In genomic region chr12:13046914-13047472, GRCh38 we compare ENCODE assay signal across 19 cellular contexts. TPM values are rescaled to one million over a fixed set of nuclear protein-coding genes. Genes with fewer than 3 reads are reported as not detected.
DNase-seq lines count a peak whose midpoint lies in the region; ATAC-seq and TF ChIP-seq lines count a peak whose summit lies in the region.
"Had no signal": no experiment of that assay in that cellular context is flagged by ENCODE, and none has a peak within 500 bp of the region (broad histone marks: within the 10 kb centered on the region; RNA-seq: fewer than 3 reads in every experiment).

No MANE protein-coding gene starts in this region.

- ATAC-seq in activated CD4-positive, alpha-beta T cell treated with anti-CD3 and anti-CD28 coated beads for 36 hours = peak; percentile 86
- ATAC-seq in GM21447 (IDR thresholded peaks at IDR 0.05; ENCODE audit: unreplicated experiment) (peak; percentile 57), HG03565 (IDR thresholded peaks at IDR 0.05; ENCODE audit: unreplicated experiment) (peak; percentile 42), natural killer cell (no peak)
- ATAC-seq: effector memory CD8-positive, alpha-beta T cell had no signal

- no peak for DNase-seq in activated CD4-positive, alpha-beta T cell treated with anti-CD3 and anti-CD28 coated beads for 36 hours
- no peak for DNase-seq in activated CD4-positive, alpha-beta T cell treated with anti-CD3 and anti-CD28 coated beads, Interleukin-2, amount 50 U/mL, for 48 hours
- peak; percentile 17 for DNase-seq in renal cortical epithelial cell (ENCODE audit: low read depth)
- no peak for DNase-seq in natural killer cell
- no peak for DNase-seq in DMS79 (lab: John Stamatoyannopoulos, UW)
- no peak for DNase-seq in activated T-helper 2 cell treated with anti-CD3 and anti-CD28 coated beads, Interferon-gamma antibody, Interleukin-2, Interleukin-4, amounts not matched to agents 10 μg/mL and 5 μg/mL and 100 μg/mL, durations not matched to agents 14 hours and 24 hours and 36 hours (ENCODE audit: low spot score)
- DNase-seq: CD4-positive, alpha-beta memory T cell; DND-41; effector memory CD8-positive, alpha-beta T cell; GM23248; KBM-7; Right ventricle myocardium superior; stimulated activated CD4-positive, alpha-beta T cell treated with anti-CD3 and anti-CD28 coated beads, Interleukin-12 subunit alpha, Interleukin-12 subunit beta, amount 100 ng/mL, for 4 hours had no signal

- POLR2A ChIA-PET in activated CD4-positive, alpha-beta T cell treated with anti-CD3 and anti-CD28 coated beads for 36 hours (lab: Charles Lee) = interaction anchor here (0.5 to 1.0 kb wide), 4 partner anchors 55 to 736 kb away, joined by 3 to 7 read pairs (median 4); partner anchors contain the start of gene EMP1

- CTCF ChIA-PET in activated CD4-positive, alpha-beta T cell treated with anti-CD3 and anti-CD28 coated beads for 36 hours (lab: Charles Lee) = interaction anchor here (1.2 to 1.8 kb wide), 5 partner anchors 19 to 679 kb away, joined by 3 to 6 read pairs (median 4); no protein-coding TSS in a partner anchor

- H3K9me3 Mint-ChIP-seq in activated CD4-positive, alpha-beta T cell treated with anti-CD3 and anti-CD28 coated beads for 36 hours (ENCODE audit: low read depth) = peaks cover 5% of the 10 kb centered on the region
- H3K9me3 Mint-ChIP-seq in natural killer cell = no peaks in the 10 kb centered on the region
- H3K9me3 Mint-ChIP-seq in activated T-helper 2 cell treated with anti-CD3 and anti-CD28 coated beads, Interferon-gamma antibody, Interleukin-2, Interleukin-4, amounts not matched to agents 10 μg/mL and 5 μg/mL and 100 μg/mL, durations not matched to agents 14 hours and 24 hours and 36 hours = no peaks in the 10 kb centered on the region
- H3K9me3 Mint-ChIP-seq: CD4-positive, alpha-beta memory T cell; central memory CD8-positive, alpha-beta T cell; effector memory CD8-positive, alpha-beta T cell; stimulated activated naive CD8-positive, alpha-beta T cell treated with anti-CD3 and anti-CD28 coated beads, Interleukin-15, Interleukin-2, amounts not matched to agents 100 ng/mL and 50 ng/mL, for 24 hours had no signal

- intact Hi-C loops in activated CD4-positive, alpha-beta T cell treated with anti-CD3 and anti-CD28 coated beads for 36 hours (cut with DNase I, micrococcal nuclease) = loop anchor here (1.0 to 5.0 kb wide), 4 partner anchors 56 to 260 kb away; partner anchors contain the start of genes APOLD1 (in 1 of the 2), EMP1 (in 1 of the 2) and GSG1 (in 1 of the 2)
- intact Hi-C loops in natural killer cell (cut with micrococcal nuclease) = no loop called here
- intact Hi-C loops in activated T-helper 2 cell treated with anti-CD3 and anti-CD28 coated beads, Interferon-gamma antibody, Interleukin-2, Interleukin-4, amounts not matched to agents 10 μg/mL and 5 μg/mL and 100 μg/mL, durations not matched to agents 14 hours and 24 hours and 36 hours (cut with micrococcal nuclease) = loop anchor here (10.0 kb wide), 1 partner anchor 48 kb away; no protein-coding TSS in a partner anchor

- peaks cover 2% of the 10 kb centered on the region for H3K36me3 Mint-ChIP-seq in activated CD4-positive, alpha-beta T cell treated with anti-CD3 and anti-CD28 coated beads for 36 hours (ENCODE audit: low read depth)
- no peaks in the 10 kb centered on the region for H3K36me3 Mint-ChIP-seq in natural killer cell
- no peaks in the 10 kb centered on the region for H3K36me3 Mint-ChIP-seq in activated T-helper 2 cell treated with anti-CD3 and anti-CD28 coated beads, Interferon-gamma antibody, Interleukin-2, Interleukin-4, amounts not matched to agents 10 μg/mL and 5 μg/mL and 100 μg/mL, durations not matched to agents 14 hours and 24 hours and 36 hours (ENCODE audit: low read depth)

- H3K27ac Mint-ChIP-seq in activated CD4-positive, alpha-beta T cell treated with anti-CD3 and anti-CD28 coated beads for 36 hours = peak overlapping the region; percentile 31
- no peak overlapping the region for H3K27ac Mint-ChIP-seq in natural killer cell
- no peak overlapping the region for H3K27ac Mint-ChIP-seq in activated T-helper 2 cell treated with anti-CD3 and anti-CD28 coated beads, Interferon-gamma antibody, Interleukin-2, Interleukin-4, amounts not matched to agents 10 μg/mL and 5 μg/mL and 100 μg/mL, durations not matched to agents 14 hours and 24 hours and 36 hours
- H3K27ac Mint-ChIP-seq: CD4-positive, alpha-beta memory T cell; effector memory CD8-positive, alpha-beta T cell; stimulated activated naive CD8-positive, alpha-beta T cell treated with anti-CD3 and anti-CD28 coated beads, Interleukin-15, Interleukin-2, amounts not matched to agents 100 ng/mL and 50 ng/mL, for 24 hours had no signal

- H3K27me3 Mint-ChIP-seq in activated CD4-positive, alpha-beta T cell treated with anti-CD3 and anti-CD28 coated beads for 36 hours = peaks cover 5% of the 10 kb centered on the region
- H3K27me3 Mint-ChIP-seq in natural killer cell (ENCODE audit: low read depth in 2 of 2) = peaks cover 8 to 9% of the 10 kb centered on the region in 2 donors
- peaks cover 10% of the 10 kb centered on the region for H3K27me3 Mint-ChIP-seq in activated T-helper 2 cell treated with anti-CD3 and anti-CD28 coated beads, Interferon-gamma antibody, Interleukin-2, Interleukin-4, amounts not matched to agents 10 μg/mL and 5 μg/mL and 100 μg/mL, durations not matched to agents 14 hours and 24 hours and 36 hours (ENCODE audit: low read depth)
- H3K27me3 Mint-ChIP-seq: stimulated activated naive CD8-positive, alpha-beta T cell treated with anti-CD3 and anti-CD28 coated beads, Interleukin-15, Interleukin-2, amounts not matched to agents 100 ng/mL and 50 ng/mL, for 24 hours had no signal

- H3K4me1 Mint-ChIP-seq in activated CD4-positive, alpha-beta T cell treated with anti-CD3 and anti-CD28 coated beads for 36 hours = peaks cover 38% of the 10 kb centered on the region
- peaks cover 5 to 10% of the 10 kb centered on the region in 2 donors for H3K4me1 Mint-ChIP-seq in natural killer cell
- peaks cover 2% of the 10 kb centered on the region for H3K4me1 Mint-ChIP-seq in activated T-helper 2 cell treated with anti-CD3 and anti-CD28 coated beads, Interferon-gamma antibody, Interleukin-2, Interleukin-4, amounts not matched to agents 10 μg/mL and 5 μg/mL and 100 μg/mL, durations not matched to agents 14 hours and 24 hours and 36 hours (ENCODE audit: low read depth)
- H3K4me1 Mint-ChIP-seq: central memory CD8-positive, alpha-beta T cell had no signal

- TF ChIP-seq CTCF in natural killer cell (IDR thresholded peaks at IDR 0.05) = no peak

- no peak overlapping the region for H3K4me3 Mint-ChIP-seq in activated CD4-positive, alpha-beta T cell treated with anti-CD3 and anti-CD28 coated beads for 36 hours
- H3K4me3 Mint-ChIP-seq in natural killer cell = no peak overlapping the region
- H3K4me3 Mint-ChIP-seq in activated T-helper 2 cell treated with anti-CD3 and anti-CD28 coated beads, Interferon-gamma antibody, Interleukin-2, Interleukin-4, amounts not matched to agents 10 μg/mL and 5 μg/mL and 100 μg/mL, durations not matched to agents 14 hours and 24 hours and 36 hours (ENCODE audit: low read depth) = no peak overlapping the region
- H3K4me3 Mint-ChIP-seq: central memory CD8-positive, alpha-beta T cell; effector memory CD8-positive, alpha-beta T cell had no signal

RNA-seq across cellular contexts. Expression of gene FAM234B, which starts 2.8 kb away (rescaled TPM):
- total RNA-seq in activated CD4-positive, alpha-beta T cell treated with anti-CD3 and anti-CD28 coated beads for 36 hours = 10 to 100 TPM; 11.1 to 12.2 TPM
- total RNA-seq in renal cortical epithelial cell (3.1 and 7.5 TPM in 2 replicates), natural killer cell (1 to 10 TPM; 5.5 to 8.7 (median 6.6) TPM)
- total RNA-seq in activated T-helper 2 cell treated with anti-CD3 and anti-CD28 coated beads, Interferon-gamma antibody, Interleukin-2, Interleukin-4, amounts not matched to agents 10 μg/mL and 5 μg/mL and 100 μg/mL, durations not matched to agents 14 hours and 24 hours and 36 hours = 5.7 and 6.8 TPM in 2 replicates

RNA-seq across cellular contexts. Expression of gene HEBP1, which starts 46.9 kb away (rescaled TPM):
- 10 to 100 TPM; 23.5 to 28.6 TPM for total RNA-seq in activated CD4-positive, alpha-beta T cell treated with anti-CD3 and anti-CD28 coated beads for 36 hours
- total RNA-seq in renal cortical epithelial cell (5.9 and 30.0 TPM in 2 replicates), natural killer cell (10 to 100 TPM; 10.8 to 13.5 (median 11.9) TPM)
- 11.9 and 13.3 TPM in 2 replicates for total RNA-seq in activated T-helper 2 cell treated with anti-CD3 and anti-CD28 coated beads, Interferon-gamma antibody, Interleukin-2, Interleukin-4, amounts not matched to agents 10 μg/mL and 5 μg/mL and 100 μg/mL, durations not matched to agents 14 hours and 24 hours and 36 hours

RNA-seq across cellular contexts. Expression of gene GSG1, which starts 56.5 kb away (rescaled TPM):
- total RNA-seq in activated CD4-positive, alpha-beta T cell treated with anti-CD3 and anti-CD28 coated beads for 36 hours = not detected
- total RNA-seq in renal cortical epithelial cell (1.4 and 5.1 TPM in 2 replicates), natural killer cell (not detected)
- not detected in 2 replicates for total RNA-seq in activated T-helper 2 cell treated with anti-CD3 and anti-CD28 coated beads, Interferon-gamma antibody, Interleukin-2, Interleukin-4, amounts not matched to agents 10 μg/mL and 5 μg/mL and 100 μg/mL, durations not matched to agents 14 hours and 24 hours and 36 hours
- total RNA-seq: CD4-positive, alpha-beta memory T cell; posterior vena cava; Right ventricle myocardium superior; ureter had no signal

Comparison
In these comparisons a context has a peak if more than half of its experiments do, and no peak if none do; other contexts are left out.
1. ATAC-seq: peak in activated CD4-positive, alpha-beta T cell treated with anti-CD3 and anti-CD28 coated beads for 36 hours (single experiment), GM21447 (single experiment) and HG03565 (single experiment); none in natural killer cell (0 of 3).